ENCODE assay signal across 15 cellular contexts in the genomic region with DNA sequence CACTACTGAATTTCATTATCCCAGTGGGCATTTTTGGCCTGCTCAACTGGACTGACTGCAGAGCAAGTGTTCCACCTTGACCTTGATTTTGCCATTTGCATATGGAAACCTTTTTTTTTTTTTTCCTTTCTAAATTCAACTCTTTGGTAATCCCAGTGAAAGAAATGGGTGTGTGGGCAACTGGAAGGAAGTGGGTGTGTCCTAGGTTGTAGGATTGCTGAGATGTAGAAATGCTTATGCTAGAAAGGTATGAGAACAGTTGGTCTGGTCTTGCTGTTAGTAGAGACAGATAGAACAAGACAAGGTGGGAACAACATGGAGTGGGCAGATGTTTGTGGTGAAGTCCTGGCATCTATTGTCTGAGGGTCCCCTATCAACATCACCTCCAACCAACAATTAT. TPM values are rescaled to one million over a fixed set of nuclear protein-coding genes. Genes with fewer than 3 reads are reported as not detected.
DNase-seq lines count a peak whose midpoint lies in the region; ATAC-seq and TF ChIP-seq lines count a peak whose summit lies in the region.
"Had no signal": no experiment of that assay in that cellular context is flagged by ENCODE, and none has a peak within 500 bp of the region (broad histone marks: within the 10 kb centered on the region; RNA-seq: fewer than 3 reads in every experiment).

No MANE protein-coding gene starts in this region.

- H3K4me1 Mint-ChIP-seq in T-cell = peaks cover 52 to 71% (median 54%) of the 10 kb centered on the region in 3 donors

- H3K4me1 ChIP-seq in left ventricle myocardium inferior (peaks cover 10% of the 10 kb centered on the region), right atrium auricular region (peaks cover 0 to 10% of the 10 kb centered on the region in 2 donors), esophagus (ENCODE audit: control insufficient read depth in 2 of 2, insufficient read depth in 2 of 2, low read length in 1 of 2) (peaks cover 0 to 4% of the 10 kb centered on the region in 2 donors)

- POLR2A ChIA-PET in T-cell (lab: Charles Lee) = interaction anchor here in 1 of 2 donors (0.7 kb wide), 1 partner anchor 137 kb away, joined by 7 read pairs; no protein-coding TSS in a partner anchor

- CTCF ChIA-PET in T-cell (lab: Charles Lee) = no interaction called here

- ATAC-seq in T-cell (replicated peaks in 1 of 4) (no peak), GM18870 (IDR thresholded peaks at IDR 0.05; ENCODE audit: unreplicated experiment) (no peak)

- DNase-seq in left ventricle myocardium inferior = no peak
- DNase-seq in right atrium auricular region (ENCODE audit: low spot score) = no peak
- no peak for DNase-seq in T-cell
- DNase-seq in SKM-1 treated with dmso at 0.1 percent for 144 hours (lab: John Stamatoyannopoulos, UW; ENCODE audit: unreplicated experiment) = no peak
- no peak for DNase-seq in NCI-H510A treated with DMSO at 0.1 percent for 48 hours (lab: John Stamatoyannopoulos, UW)
- DNase-seq in GM03348 (ENCODE audit: low spot score) = no peak
- DNase-seq: DND-41, NCI-H1694, NCI-H526, Right ventricle myocardium superior had no signal

- H3K27ac ChIP-seq in left ventricle myocardium inferior (replicated peaks) = peak overlapping the region; percentile 17
- H3K27ac ChIP-seq in right atrium auricular region = no peak overlapping the region
- H3K27ac ChIP-seq in esophagus (ENCODE audit: low read depth in 2 of 2, low read length in 1 of 2) = peak overlapping the region; percentile 33 to 66
- H3K27ac ChIP-seq: VCaP had no signal

- H3K36me3 Mint-ChIP-seq in T-cell = no peaks in the 10 kb centered on the region

- peaks cover 0 to 8% (median 0%) of the 10 kb centered on the region in 3 donors for H3K9me3 Mint-ChIP-seq in T-cell
- H3K9me3 Mint-ChIP-seq: activated T-cell treated with anti-CD3 and anti-CD28 coated beads, Interleukin-2, amount 50 U/mL, for 4 hours had no signal

- peak overlapping the region in 2 of 3 donors; percentile 4 to 53 for H3K4me3 Mint-ChIP-seq in T-cell

- TF ChIP-seq CTCF in left ventricle myocardium inferior (IDR thresholded peaks at IDR 0.05; ENCODE audit: borderline replicate concordance) = no peak
- TF ChIP-seq CTCF in right atrium auricular region (IDR thresholded peaks at IDR 0.05) = no peak

- no peaks in the 10 kb centered on the region for H3K27me3 Mint-ChIP-seq in T-cell

- H3K4me3 ChIP-seq in left ventricle myocardium inferior (no peak overlapping the region), right atrium auricular region (no peak overlapping the region), esophagus (ENCODE audit: low read depth in 1 of 2, low read length in 2 of 2) (no peak overlapping the region)
- H3K4me3 ChIP-seq: GM12878 had no signal

- no peaks in the 10 kb centered on the region for H3K27me3 ChIP-seq in left ventricle myocardium inferior (ENCODE audit: low read depth)
- no peaks in the 10 kb centered on the region for H3K27me3 ChIP-seq in right atrium auricular region
- H3K27me3 ChIP-seq in esophagus (ENCODE audit: control insufficient read depth in 1 of 2, insufficient read depth in 2 of 2, low read length in 2 of 2) = no peaks in the 10 kb centered on the region

- H3K27ac Mint-ChIP-seq in T-cell = peak overlapping the region; percentile 84 to 85

- H3K36me3 ChIP-seq in left ventricle myocardium inferior (no peaks in the 10 kb centered on the region), right atrium auricular region (no peaks in the 10 kb centered on the region), esophagus (ENCODE audit: control insufficient read depth in 2 of 2, insufficient read depth in 2 of 2, low read length in 1 of 2) (no peaks in the 10 kb centered on the region)

- intact Hi-C loops in left ventricle myocardium inferior (cut with micrococcal nuclease) = no loop called here

- no peaks in the 10 kb centered on the region for H3K9me3 ChIP-seq in left ventricle myocardium inferior (replicated peaks)
- H3K9me3 ChIP-seq in right atrium auricular region = no peaks in the 10 kb centered on the region
- H3K9me3 ChIP-seq in esophagus (ENCODE audit: control insufficient read depth in 2 of 2, insufficient read depth in 1 of 2, low read depth in 1 of 2, low read length in 1 of 2) = no peaks in the 10 kb centered on the region

RNA-seq across cellular contexts. Expression of gene IL12B, which starts 7.9 kb away (rescaled TPM):
- total RNA-seq in left ventricle myocardium inferior = not detected
- not detected for total RNA-seq in right atrium auricular region
- total RNA-seq in T-cell = not detected
- polyA plus RNA-seq in esophagus = not detected
- total RNA-seq: activated T-cell treated with anti-CD3 and anti-CD28 coated beads, Interleukin-2, amount 50 U/mL, for 4 hours; Right ventricle myocardium superior had no signal

Comparison
In these comparisons a context has a peak if more than half of its experiments do, and no peak if none do; other contexts are left out.
1. H3K27ac ChIP-seq: peak in left ventricle myocardium inferior (single experiment) and esophagus (2 of 2); none in right atrium auricular region (0 of 2).